Comparison of ENCODE assay signal across 8 cellular contexts in genomic region chr5:136763548-136763947, GRCh38.
"Had no signal": no experiment of that assay in that cellular context is flagged by ENCODE, and none has a peak within 500 bp of the region (broad histone marks: within the 10 kb centered on the region; RNA-seq: fewer than 3 reads in every experiment).

No MANE protein-coding gene starts in this region.

- H3K27ac Mint-ChIP-seq: H9, IgD-negative memory B cell had no signal

- H2AFZ ChIP-seq: GM23248 had no signal

- H3K4me3 ChIP-seq: GM23248, K562 had no signal

- H3K4me1 Mint-ChIP-seq: H9 had no signal

- H3K27ac ChIP-seq: GM23248, HL-60 had no signal

- H3K36me3 Mint-ChIP-seq: IgD-negative memory B cell had no signal

- H3K4me3 Mint-ChIP-seq: H9, IgD-negative memory B cell had no signal

- DNase-seq: GM23248, H9, HCEC 1CT, KG1 had no signal

- H3K27me3 Mint-ChIP-seq: IgD-negative memory B cell had no signal

- H3K9ac ChIP-seq: GM23248 had no signal

- ATAC-seq: HepG2, K562 had no signal
